8 cellular contexts compared by ENCODE assay signal in genomic region chr6:39530201-39530759, GRCh38.
DNase-seq lines count a peak whose midpoint lies in the region; ATAC-seq, FAIRE-seq and TF ChIP-seq lines count a peak whose summit lies in the region.

No MANE protein-coding gene starts in this region.

- peak overlapping the region in 3 of 4 donors; percentile 69 to 88 (median 87) for H3K4me3 Mint-ChIP-seq in IgD-negative memory B cell

- H3K4me1 Mint-ChIP-seq in IgD-negative memory B cell: peaks cover 9 to 16% (median 12%) of the 10 kb centered on the region in 3 donors

- H3K27ac Mint-ChIP-seq in IgD-negative memory B cell: peak overlapping the region in 2 of 3 donors; percentile 24 to 85

- peaks cover 4% of the 10 kb centered on the region for H3K36me3 Mint-ChIP-seq in IgD-negative memory B cell

- CTCF ChIA-PET in HEK293T (lab: Yijun Ruan, JAX): no interaction called here

- FAIRE-seq in GM18507 (lab: Jason Lieb, UNC) (peak; percentile 95), frontal cortex (lab: Jason Lieb, UNC) (no peak)

- peaks cover 0 to 4% (median 3%) of the 10 kb centered on the region in 3 donors for H3K9me3 Mint-ChIP-seq in IgD-negative memory B cell

- peak; percentile 59 for DNase-seq in GM18507 (ENCODE audit: extremely low spot score, insufficient read length, low read depth)
- peak; percentile 34 for DNase-seq in iPS-NIHi7 (ENCODE audit: extremely low spot score)
- DNase-seq in NCI-H446 (lab: John Stamatoyannopoulos, UW): no peak
- no peak for DNase-seq in HEK293T (ENCODE audit: extremely low spot score)
- no peak for DNase-seq in activated CD4-positive, alpha-beta T cell treated with anti-CD3 and anti-CD28 coated beads, Interleukin-2, amount 50 U/mL, for 4 hours
- DNase-seq in frontal cortex (ENCODE audit: low spot score in 2 of 2): no peak

- peaks cover 7% of the 10 kb centered on the region for H3K27me3 Mint-ChIP-seq in IgD-negative memory B cell

- POLR2A ChIA-PET in HEK293T (lab: Yijun Ruan, JAX): no interaction called here

- ATAC-seq in GM21576 (IDR thresholded peaks at IDR 0.05; ENCODE audit: unreplicated experiment): peak; percentile 98

TF ChIP-seq in HEK293T, 16 proteins besides CTCF, POLR2A, EP300 and RAD21:
- no peak for TF ChIP-seq L3MBTL2 (conservative IDR thresholded peaks at IDR 0.05)
- no peak for TF ChIP-seq SUZ12 (IDR thresholded peaks at IDR 0.05)
- TF ChIP-seq LEF1 (IDR thresholded peaks at IDR 0.05; ENCODE audit: borderline replicate concordance): no peak
- TF ChIP-seq FOXM1 (IDR thresholded peaks at IDR 0.05; ENCODE audit: borderline replicate concordance): no peak
- TF ChIP-seq FOXA1 (IDR thresholded peaks at IDR 0.05): no peak
- no peak for TF ChIP-seq PKNOX1 (IDR thresholded peaks at IDR 0.05)
- TF ChIP-seq TARDBP (IDR thresholded peaks at IDR 0.05): no peak
- TF ChIP-seq ARNT (IDR thresholded peaks at IDR 0.05): no peak
- no peak for TF ChIP-seq ZNF384 (IDR thresholded peaks at IDR 0.05)
- no peak for TF ChIP-seq BHLHE40 (IDR thresholded peaks at IDR 0.05; ENCODE audit: borderline replicate concordance)

Comparison
In these comparisons a context has a peak if more than half of its experiments do, and no peak if none do; other contexts are left out.
1. DNase-seq: peak in GM18507 (single experiment) and iPS-NIHi7 (single experiment); none in NCI-H446 (0 of 2), HEK293T (single experiment), activated CD4-positive, alpha-beta T cell treated with anti-CD3 and anti-CD28 coated beads, Interleukin-2, amount 50 U/mL, for 4 hours (0 of 2) and frontal cortex (0 of 2).